18 cellular contexts compared by ENCODE assay signal in the genomic region with DNA sequence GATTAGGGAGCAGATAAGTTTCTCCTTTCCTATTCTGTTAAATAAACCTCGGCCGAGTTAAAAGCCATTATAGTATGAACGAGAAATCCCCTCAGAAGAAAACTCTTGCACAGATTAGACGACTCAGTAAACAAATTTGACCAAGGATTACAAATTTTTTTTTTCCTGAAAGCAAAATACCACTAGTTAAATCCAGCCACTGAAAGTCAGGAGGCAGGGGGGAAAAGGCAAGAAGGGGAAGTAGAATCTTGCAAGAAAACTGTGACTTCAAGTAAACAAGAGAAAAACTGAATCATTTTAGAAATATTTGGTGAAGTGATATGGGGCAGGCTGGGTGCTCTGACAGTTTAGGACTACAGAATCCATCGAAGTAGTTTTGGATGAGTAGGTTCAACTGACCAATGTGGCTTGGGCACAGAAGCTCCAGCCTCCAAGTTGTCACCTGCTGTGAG.
DNase-seq lines count a peak whose midpoint lies in the region; ATAC-seq and TF ChIP-seq lines count a peak whose summit lies in the region.
"Had no signal": no experiment of that assay in that cellular context is flagged by ENCODE, and none has a peak within 500 bp of the region (broad histone marks: within the 10 kb centered on the region; RNA-seq: fewer than 3 reads in every experiment).

No MANE protein-coding gene starts in this region.

- no peak for TF ChIP-seq EP300 in SK-N-SH (IDR thresholded peaks at IDR 0.05; ENCODE audit: borderline replicate concordance in 1 of 2, low read depth in 1 of 2, low read length in 1 of 2)
- TF ChIP-seq EP300 in transverse colon (IDR thresholded peaks at IDR 0.05; ENCODE audit: low read depth): no peak

- H2AFZ ChIP-seq in SK-N-SH (ENCODE audit: low read depth): no peak overlapping the region
- H2AFZ ChIP-seq in neural progenitor cell (replicated peaks): no peak overlapping the region

- H3F3A ChIP-seq in SK-N-SH (replicated peaks; ENCODE audit: insufficient read depth) (no peaks in the 10 kb centered on the region), neural progenitor cell (ENCODE audit: low read depth) (no peaks in the 10 kb centered on the region)

- no peaks in the 10 kb centered on the region for H3K9me2 ChIP-seq in SK-N-SH

- H3K27ac Mint-ChIP-seq in neural progenitor cell: no peak overlapping the region
- H3K27ac Mint-ChIP-seq: T-helper 17 cell had no signal

- no peak overlapping the region for H3K4me3 Mint-ChIP-seq in neural progenitor cell

- H3K9me3 ChIP-seq in SK-N-SH (no peaks in the 10 kb centered on the region), transverse colon (no peaks in the 10 kb centered on the region), neural progenitor cell (ENCODE audit: low read depth) (no peaks in the 10 kb centered on the region)
- H3K9me3 ChIP-seq: lower lobe of right lung, upper lobe of right lung had no signal

- no peak for ATAC-seq in SK-N-SH treated with all-trans-retinoic acid at 6 μM for 48 hours

- peak; percentile 5 for DNase-seq in SK-N-SH
- DNase-seq in NCI-H69 (lab: John Stamatoyannopoulos, UW): peak; percentile 66
- DNase-seq in fibroblast of the aortic adventitia (ENCODE audit: low read depth): peak; percentile 4
- no peak for DNase-seq in transverse colon
- DNase-seq in stimulated activated CD4-positive, alpha-beta T cell treated with anti-CD3 and anti-CD28 coated beads, Interleukin-15, amount 100 ng/mL, for 24 hours: no peak
- no peak for DNase-seq in neural progenitor cell (ENCODE audit: low spot score)
- DNase-seq in NCI-H524 treated with DMSO at 0.1 percent for 48 hours (lab: John Stamatoyannopoulos, UW): no peak
- DNase-seq: ACHN; activated gamma-delta T cell; caudate nucleus; hippocampal formation; lower lobe of right lung; NCI-H187; stimulated activated CD8-positive, alpha-beta memory T cell treated with anti-CD3 and anti-CD28 coated beads, Interleukin-4, amount 100 ng/mL, for 48 hours; T-helper 17 cell; upper lobe of right lung had no signal

- TF ChIP-seq CTCF in SK-N-SH (IDR thresholded peaks at IDR 0.05) (no peak), fibroblast of the aortic adventitia (IDR thresholded peaks at IDR 0.05; ENCODE audit: insufficient read depth, low read length) (no peak), transverse colon (IDR thresholded peaks at IDR 0.05) (no peak), neural progenitor cell (IDR thresholded peaks at IDR 0.05) (no peak)

- no peak overlapping the region for H3K4me3 ChIP-seq in SK-N-SH (ENCODE audit: low read depth in 2 of 2, low read length in 1 of 2)
- H3K4me3 ChIP-seq in fibroblast of the aortic adventitia (ENCODE audit: low read depth, low read length): no peak overlapping the region
- no peak overlapping the region for H3K4me3 ChIP-seq in transverse colon
- no peak overlapping the region for H3K4me3 ChIP-seq in neural progenitor cell
- H3K4me3 ChIP-seq: lower lobe of right lung, upper lobe of right lung had no signal

- H3K79me2 ChIP-seq in SK-N-SH (ENCODE audit: insufficient read depth) (no peaks in the 10 kb centered on the region), neural progenitor cell (ENCODE audit: low read depth) (no peaks in the 10 kb centered on the region)

- peaks cover 3 to 5% of the 10 kb centered on the region in 2 experiments for H3K36me3 ChIP-seq in SK-N-SH (replicated peaks in 1 of 2; ENCODE audit: control insufficient read depth in 1 of 2, insufficient read depth in 2 of 2, low read length in 1 of 2)
- no peaks in the 10 kb centered on the region for H3K36me3 ChIP-seq in transverse colon
- H3K36me3 ChIP-seq in neural progenitor cell: peaks cover 3% of the 10 kb centered on the region
- H3K36me3 ChIP-seq: lower lobe of right lung, upper lobe of right lung had no signal

- peaks cover 20% of the 10 kb centered on the region for H3K9me3 Mint-ChIP-seq in neural progenitor cell

- peaks cover 12% of the 10 kb centered on the region for H3K36me3 Mint-ChIP-seq in neural progenitor cell

- H4K20me1 ChIP-seq in SK-N-SH (ENCODE audit: insufficient read depth): no peaks in the 10 kb centered on the region
- H4K20me1 ChIP-seq in neural progenitor cell (ENCODE audit: low read depth): peaks cover 5% of the 10 kb centered on the region

- H3K4me1 ChIP-seq in SK-N-SH (ENCODE audit: control insufficient read depth in 1 of 2, insufficient read depth in 2 of 2, low read depth in 1 of 2, low read length in 1 of 2) (peaks cover 0 to 24% of the 10 kb centered on the region in 2 experiments; a peak in 2 of 4 replicates), transverse colon (peaks cover 6 to 25% (median 16%) of the 10 kb centered on the region in 4 donors), neural progenitor cell (peaks cover 7% of the 10 kb centered on the region)

- POLR2A ChIA-PET in SK-N-SH (lab: Yijun Ruan, JAX): no interaction called here

- CTCF ChIA-PET in SK-N-SH (lab: Yijun Ruan, JAX): no interaction called here

- no peak for TF ChIP-seq POLR2A in transverse colon (IDR thresholded peaks at IDR 0.05)

- H3K27me3 Mint-ChIP-seq in neural progenitor cell (ENCODE audit: insufficient read depth, low read depth): peaks cover 6% of the 10 kb centered on the region
- H3K27me3 Mint-ChIP-seq: T-helper 17 cell had no signal

- H3K27ac ChIP-seq in SK-N-SH (ENCODE audit: low read depth in 2 of 2, low read length in 1 of 2): peak overlapping the region in 1 of 2 experiments; percentile 67; a peak in 2 of 4 replicates
- peak overlapping the region in 3 of 4 donors; percentile 48 to 63 (median 59) for H3K27ac ChIP-seq in transverse colon
- H3K27ac ChIP-seq in neural progenitor cell: no peak overlapping the region
- H3K27ac ChIP-seq: epithelial cell of prostate, lower lobe of right lung, upper lobe of right lung had no signal

- H3K9ac ChIP-seq in SK-N-SH (no peak overlapping the region), neural progenitor cell (no peak overlapping the region)

- WGBS in SK-N-SH (ENCODE audit: low lambda C conversion rate): 46% methylated on average over 5 of the region's 5 CpGs
- WGBS in transverse colon (ENCODE audit: low coverage in 1 of 2), 2 donors: 28 to 32% methylated on average over 5 of the region's 5 CpGs

- H3K4me2 ChIP-seq in SK-N-SH: no peak overlapping the region
- no peak overlapping the region for H3K4me2 ChIP-seq in neural progenitor cell

- intact Hi-C loops in transverse colon (cut with DNase I; ENCODE audit: low total_unique reads): no loop called here

- peaks cover 15% of the 10 kb centered on the region for H3K4me1 Mint-ChIP-seq in neural progenitor cell

- H3K27me3 ChIP-seq in SK-N-SH (ENCODE audit: insufficient read depth) (no peaks in the 10 kb centered on the region), transverse colon (no peaks in the 10 kb centered on the region), neural progenitor cell (no peaks in the 10 kb centered on the region)
- H3K27me3 ChIP-seq: upper lobe of right lung had no signal

- TF ChIP-seq RAD21 in SK-N-SH (IDR thresholded peaks at IDR 0.05; ENCODE audit: low read length): no peak

- in situ Hi-C loops in transverse colon (cut with MboI; ENCODE audit: low pct_ligation_motif_present in 1 of 4, low pct_unique_long_range_greater_than_20kb in 1 of 4, low sequenced_read_pairs in 3 of 4): no loop called here

TF ChIP-seq in SK-N-SH, 30 proteins besides CTCF, POLR2A, EP300 and RAD21 (continues in another document):
- TF ChIP-seq RFX5 (IDR thresholded peaks at IDR 0.05; ENCODE audit: low read length): no peak
- TF ChIP-seq MEF2A (IDR thresholded peaks at IDR 0.05; ENCODE audit: borderline replicate concordance, low read depth): no peak
- TF ChIP-seq TAF1 (IDR thresholded peaks at IDR 0.05; ENCODE audit: borderline replicate concordance, low read depth, low read length): no peak
- TF ChIP-seq IRF3 (IDR thresholded peaks at IDR 0.05; ENCODE audit: low read depth, low read length): no peak
- no peak for TF ChIP-seq TEAD4 (IDR thresholded peaks at IDR 0.05; ENCODE audit: borderline replicate concordance, insufficient read depth)
- no peak for TF ChIP-seq NFIC (IDR thresholded peaks at IDR 0.05; ENCODE audit: borderline replicate concordance)

TF ChIP-seq in SK-N-SH treated with all-trans-retinoic acid at 6 μM for 48 hours, 23 proteins besides CTCF, POLR2A, EP300 and RAD21:
- TF ChIP-seq POU6F1 (CRISPR knock-in tag; IDR thresholded peaks at IDR 0.05; ENCODE audit: borderline replicate concordance, low read depth): no peak
- TF ChIP-seq CSDC2 (CRISPR knock-in tag; IDR thresholded peaks at IDR 0.05): no peak
- no peak for TF ChIP-seq ESRRG (CRISPR knock-in tag; IDR thresholded peaks at IDR 0.05)
- TF ChIP-seq ZNF8 (CRISPR knock-in tag; IDR thresholded peaks at IDR 0.05): no peak

Comparison
In these comparisons a context has a peak if more than half of its experiments do, and no peak if none do; other contexts are left out.
1. DNase-seq: peak in SK-N-SH (single experiment), NCI-H69 (single experiment) and fibroblast of the aortic adventitia (single experiment); none in transverse colon (single experiment), stimulated activated CD4-positive, alpha-beta T cell treated with anti-CD3 and anti-CD28 coated beads, Interleukin-15, amount 100 ng/mL, for 24 hours (single experiment), neural progenitor cell (single experiment) and NCI-H524 treated with DMSO at 0.1 percent for 48 hours (single experiment).